ENCODE assay signal across 18 cellular contexts in the genomic region with DNA sequence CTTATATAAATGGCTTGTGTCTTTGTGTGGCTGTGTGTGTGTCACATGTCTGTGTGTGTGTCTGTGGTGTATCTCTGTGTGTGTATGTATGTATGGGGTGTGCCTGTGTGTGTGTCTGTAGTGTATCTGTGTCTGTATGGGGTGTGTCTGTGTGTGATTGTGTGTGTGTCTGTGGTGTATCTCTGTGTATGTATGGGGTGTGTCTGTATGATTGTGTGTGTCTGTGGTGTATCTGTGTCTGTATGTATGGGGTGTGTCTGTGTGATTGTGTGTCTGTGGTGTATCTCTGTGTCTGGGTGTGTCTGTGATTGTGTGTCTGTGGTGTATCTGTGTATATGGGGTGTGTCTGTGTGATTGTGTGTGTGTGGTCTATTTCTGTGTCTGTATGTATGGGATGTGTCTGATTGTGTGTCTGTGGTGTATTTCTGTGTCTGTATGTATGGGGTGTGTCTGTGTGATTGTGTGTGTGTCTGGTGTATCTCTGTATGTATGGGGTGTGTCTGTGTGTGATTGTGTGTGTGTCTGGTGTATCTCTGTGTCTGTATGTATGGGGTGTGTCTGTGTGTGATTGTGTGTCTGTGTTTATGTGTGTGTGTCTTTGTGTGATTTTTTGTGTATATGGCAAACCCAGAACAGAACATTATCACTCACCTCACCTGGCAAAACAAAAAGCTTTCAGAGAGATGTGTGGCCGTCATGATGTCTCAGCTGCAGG. TPM values are rescaled to one million over a fixed set of nuclear protein-coding genes. Genes with fewer than 3 reads are reported as not detected.
A peak's percentile ranks its signal among the peaks of the same experiment; 100 is the strongest.
DNase-seq lines count a peak whose midpoint lies in the region; ATAC-seq, FAIRE-seq and TF ChIP-seq lines count a peak whose summit lies in the region.
"Had no signal": no experiment of that assay in that cellular context is flagged by ENCODE, and none has a peak within 500 bp of the region (broad histone marks: within the 10 kb centered on the region; RNA-seq: fewer than 3 reads in every experiment).

No MANE protein-coding gene starts in this region.

- H3K79me1 ChIP-seq in neuronal stem cell (ENCODE audit: low read depth, low read length) = peaks cover 12% of the 10 kb centered on the region

- no peak overlapping the region for H3K4me3 Mint-ChIP-seq in activated CD4-positive, alpha-beta memory T cell treated with anti-CD3 and anti-CD28 coated beads for 36 hours
- H3K4me3 Mint-ChIP-seq: B cell; CD4-positive, alpha-beta memory T cell; GM23338; HFFc6; IgD-negative memory B cell had no signal

- H2BK15ac ChIP-seq in neuronal stem cell (ENCODE audit: low read length) = no peak overlapping the region

- H3K36me3 Mint-ChIP-seq in activated CD4-positive, alpha-beta memory T cell treated with anti-CD3 and anti-CD28 coated beads for 36 hours = no peaks in the 10 kb centered on the region
- H3K36me3 Mint-ChIP-seq: CD4-positive, alpha-beta memory T cell had no signal

- H3K9me3 Mint-ChIP-seq in activated CD4-positive, alpha-beta memory T cell treated with anti-CD3 and anti-CD28 coated beads for 36 hours = no peaks in the 10 kb centered on the region
- H3K9me3 Mint-ChIP-seq: CD4-positive, alpha-beta memory T cell; GM23338; HFFc6; IgD-negative memory B cell had no signal

- no peak overlapping the region for H3K4ac ChIP-seq in neuronal stem cell (ENCODE audit: low read length)

- H3K4me1 Mint-ChIP-seq in activated CD4-positive, alpha-beta memory T cell treated with anti-CD3 and anti-CD28 coated beads for 36 hours (ENCODE audit: low read depth) = no peaks in the 10 kb centered on the region
- H3K4me1 Mint-ChIP-seq: CD4-positive, alpha-beta memory T cell had no signal

- H2AFZ ChIP-seq in HepG2 (ENCODE audit: low read length) = no peak overlapping the region
- no peak overlapping the region for H2AFZ ChIP-seq in neuronal stem cell (ENCODE audit: low read length)
- H2AFZ ChIP-seq: GM23338 had no signal

- in situ Hi-C loops in HepG2 (cut with HindIII; ENCODE audit: extremely low pct_ligation_motif_present, low pct_unique_long_range_greater_than_20kb) (no loop called here), GM13977 (cut with MboI; ENCODE audit: low pct_unique_long_range_greater_than_20kb, low sequenced_read_pairs, unreplicated experiment) (no loop called here)

- WGBS in HepG2 (ENCODE audit: low lambda C conversion rate) = 6% methylated on average over 1 of the region's 1 CpG
- 60% methylated on average over 1 of the region's 1 CpG for WGBS in right lobe of liver (ENCODE audit: insufficient coverage, low coverage, low lambda C conversion rate, missing lambda C conversion rate)
- no CpG with 5 or more reads among the region's 1 CpG for WGBS in neuronal stem cell (ENCODE audit: extremely low coverage in 2 of 2, insufficient read length in 2 of 2, insufficient replicate concordance in 1 of 2), 2 donors
- WGBS in spleen, 5 donors = 32 to 61% (median 46%) methylated on average over 1 of the region's 1 CpG

- no peak overlapping the region for H3K18ac ChIP-seq in neuronal stem cell (ENCODE audit: low read length)

- peaks cover 18% of the 10 kb centered on the region for H3K27me3 Mint-ChIP-seq in activated CD4-positive, alpha-beta memory T cell treated with anti-CD3 and anti-CD28 coated beads for 36 hours

- H2AK5ac ChIP-seq in neuronal stem cell (ENCODE audit: low read depth, low read length) = no peak overlapping the region

- TF ChIP-seq POLR2A in HepG2 (IDR thresholded peaks at IDR 0.05; ENCODE audit: insufficient read depth in 1 of 2, low read depth in 2 of 2, low read length in 2 of 2) = no peak
- TF ChIP-seq POLR2A in right lobe of liver (IDR thresholded peaks at IDR 0.05) = no peak
- TF ChIP-seq POLR2A in spleen (IDR thresholded peaks at IDR 0.05) = no peak

- no peak overlapping the region for H2BK5ac ChIP-seq in neuronal stem cell (ENCODE audit: low read length)

- no peaks in the 10 kb centered on the region for H3K27me3 ChIP-seq in HepG2 (ENCODE audit: control insufficient read depth in 1 of 2, insufficient read depth in 2 of 2, low read length in 2 of 2)
- H3K27me3 ChIP-seq in right lobe of liver = no peaks in the 10 kb centered on the region
- H3K27me3 ChIP-seq in neuronal stem cell (ENCODE audit: control insufficient read depth in 3 of 3, insufficient read depth in 3 of 3, low read depth in 1 of 3, low read length in 3 of 3) = no peaks in the 10 kb centered on the region
- H3K27me3 ChIP-seq in spleen (replicated peaks in 1 of 7) = peaks cover 0 to 38% (median 4%) of the 10 kb centered on the region in 7 donors

- H3K36me3 ChIP-seq in HepG2 (replicated peaks in 1 of 2; ENCODE audit: control insufficient read depth in 1 of 2, insufficient read depth in 2 of 2, low read length in 2 of 2) (no peaks in the 10 kb centered on the region), right lobe of liver (no peaks in the 10 kb centered on the region), HEK293 (ENCODE audit: control insufficient read depth in 2 of 2, insufficient read depth in 1 of 2, low read length in 2 of 2) (no peaks in the 10 kb centered on the region; a peak in 1 of 3 replicates), neuronal stem cell (replicated peaks in 1 of 2; ENCODE audit: control insufficient read depth in 2 of 2, insufficient read depth in 2 of 2, low read length in 2 of 2) (peaks cover 0 to 2% of the 10 kb centered on the region in 2 donors), spleen (no peaks in the 10 kb centered on the region)
- H3K36me3 ChIP-seq: HAP-1 had no signal

- no peak overlapping the region for H3K14ac ChIP-seq in neuronal stem cell (ENCODE audit: low read length)

- H4K8ac ChIP-seq in neuronal stem cell (ENCODE audit: low read depth, low read length) = no peak overlapping the region

- H3K9ac ChIP-seq in HepG2 (ENCODE audit: insufficient read depth, low read depth, low read length) = no peak overlapping the region; the same call in 1 of the 2 replicates
- no peak overlapping the region for H3K9ac ChIP-seq in neuronal stem cell (ENCODE audit: low read depth, low read length, poor library complexity)

- BruUV-seq in HepG2 (replicated peaks; lab: Mats Ljungman, UMichigan) = no TSS peak

- TF ChIP-seq CTCF in HepG2 (CRISPR knock-in tag; IDR thresholded peaks at IDR 0.05) (no peak), right lobe of liver (IDR thresholded peaks at IDR 0.05) (no peak), HEK293 (tag by site-specific recombination; IDR thresholded peaks at IDR 0.05) (no peak), GM13977 (IDR thresholded peaks at IDR 0.05; ENCODE audit: extremely low read depth, insufficient read depth, missing control alignments) (no peak), spleen (IDR thresholded peaks at IDR 0.05 in 8 of 11, conservative IDR thresholded peaks at IDR 0.05 in 3 of 11) (no peak)

- TF ChIP-seq EP300 in HepG2 (IDR thresholded peaks at IDR 0.05; ENCODE audit: low read depth in 2 of 2, low read length in 2 of 2) = no peak
- TF ChIP-seq EP300 in HepG2 (CRISPR knock-in tag; IDR thresholded peaks at IDR 0.05; ENCODE audit: borderline replicate concordance) = no peak

- H3K27ac ChIP-seq in HepG2 (ENCODE audit: extremely low read length, insufficient read depth, low read length) (no peak overlapping the region), right lobe of liver (no peak overlapping the region), HEK293 (ENCODE audit: extremely low read depth, low read depth, low read length) (no peak overlapping the region), neuronal stem cell (replicated peaks; ENCODE audit: low read length) (no peak overlapping the region), spleen (no peak overlapping the region)
- H3K27ac ChIP-seq: C4-2B, HL-60 had no signal

- peaks cover 6% of the 10 kb centered on the region for H3K79me2 ChIP-seq in HepG2 (ENCODE audit: insufficient read depth, low read length)

- no peak for TF ChIP-seq RAD21 in HepG2 (CRISPR knock-in tag; IDR thresholded peaks at IDR 0.05)

- CTCF ChIA-PET in HepG2 (lab: Yijun Ruan, JAX; ENCODE audit: low intra/inter-chr PET ratio, low total read pairs) = no interaction called here
- CTCF ChIA-PET in HEK293 (lab: Yijun Ruan, JAX) = interaction anchor here (0.5 kb wide), 1 partner anchor 114 kb away, joined by 3 read pairs; no protein-coding TSS in a partner anchor
- CTCF ChIA-PET in activated CD4-positive, alpha-beta memory T cell treated with anti-CD3 and anti-CD28 coated beads for 36 hours (lab: Charles Lee) = no interaction called here

- POLR2A ChIA-PET in HepG2 (lab: Yijun Ruan, JAX) = interaction anchor here (0.8 kb wide), 1 partner anchor 20 kb away, joined by 3 read pairs; no protein-coding TSS in a partner anchor
- POLR2A ChIA-PET in HEK293 (lab: Yijun Ruan, JAX) = no interaction called here
- POLR2A ChIA-PET in activated CD4-positive, alpha-beta memory T cell treated with anti-CD3 and anti-CD28 coated beads for 36 hours (lab: Charles Lee) = no interaction called here

- H3K27ac Mint-ChIP-seq in activated CD4-positive, alpha-beta memory T cell treated with anti-CD3 and anti-CD28 coated beads for 36 hours = no peak overlapping the region
- H3K27ac Mint-ChIP-seq: B cell; CD4-positive, alpha-beta memory T cell; GM23338; HFFc6; IgD-negative memory B cell had no signal

- peak; percentile 46 for FAIRE-seq in HepG2 (lab: Jason Lieb, UNC)
- FAIRE-seq: A204.1, GM12878 had no signal

- H3K9me3 ChIP-seq in HepG2 (ENCODE audit: low read length) (no peaks in the 10 kb centered on the region), right lobe of liver (no peaks in the 10 kb centered on the region), HEK293 (ENCODE audit: control insufficient read depth, insufficient read depth, low read depth, low read length) (no peaks in the 10 kb centered on the region), neuronal stem cell (replicated peaks in 1 of 2; ENCODE audit: control insufficient read depth in 2 of 2, insufficient read depth in 1 of 2, low read depth in 1 of 2, low read length in 2 of 2) (no peaks in the 10 kb centered on the region), spleen (no peaks in the 10 kb centered on the region)
- H3K9me3 ChIP-seq: HAP-1 had no signal

- H4K20me1 ChIP-seq in HepG2 (ENCODE audit: insufficient read depth, low read length) = no peaks in the 10 kb centered on the region

- intact Hi-C loops in HepG2 (cut with micrococcal nuclease; ENCODE audit: unreplicated experiment) (no loop called here), right lobe of liver (cut with DNase I) (no loop called here), spleen (cut with DNase I; ENCODE audit: low total_unique reads) (no loop called here)
- intact Hi-C loops in activated CD4-positive, alpha-beta memory T cell treated with anti-CD3 and anti-CD28 coated beads for 36 hours (cut with micrococcal nuclease) = no loop called here

- H3K23ac ChIP-seq in neuronal stem cell (ENCODE audit: low read depth, low read length, poor library complexity) = no peak overlapping the region

- H4K91ac ChIP-seq in neuronal stem cell (ENCODE audit: low read depth, low read length, poor library complexity) = no peak overlapping the region

- peak overlapping the region; percentile 14 for H2BK12ac ChIP-seq in neuronal stem cell (ENCODE audit: low read length)

- H3K4me3 ChIP-seq in HepG2 (replicated peaks in 1 of 3; ENCODE audit: insufficient read depth in 1 of 3, low read depth in 2 of 3, low read length in 3 of 3) (no peak overlapping the region), right lobe of liver (no peak overlapping the region), HEK293 (ENCODE audit: low read depth, low read length) (no peak overlapping the region), neuronal stem cell (ENCODE audit: low read length in 2 of 2) (peak overlapping the region in 1 of 2 donors; percentile 5), spleen (no peak overlapping the region)
- H3K4me3 ChIP-seq: GM12878, GM23338, HAP-1 had no signal

- DNase-seq in HepG2 (ENCODE audit: low spot score) = no peak
- no peak for DNase-seq in right lobe of liver
- no peak for DNase-seq in neuronal stem cell (ENCODE audit: low spot score)
- DNase-seq in GM13977 (ENCODE audit: low spot score) = no peak
- no peak for DNase-seq in spleen
- no peak for DNase-seq in activated CD4-positive, alpha-beta memory T cell treated with anti-CD3 and anti-CD28 coated beads for 36 hours
- DNase-seq: CD4-positive, alpha-beta memory T cell; DMS79; HFFc6 had no signal

- ATAC-seq in HepG2 (no peak), right lobe of liver (no peak)
- ATAC-seq: GM12878, GM23338 had no signal

- no peak overlapping the region for H2BK120ac ChIP-seq in neuronal stem cell (ENCODE audit: low read depth, low read length)

- H3K4me1 ChIP-seq in HepG2 (ENCODE audit: insufficient read depth, low read length) (peaks cover 70% of the 10 kb centered on the region), right lobe of liver (no peaks in the 10 kb centered on the region), HEK293 (ENCODE audit: control insufficient read depth, insufficient read depth, low read length) (no peaks in the 10 kb centered on the region), neuronal stem cell (ENCODE audit: control insufficient read depth in 2 of 2, insufficient read depth in 1 of 2, low read depth in 1 of 2, low read length in 2 of 2) (peaks cover 0 to 2% of the 10 kb centered on the region in 2 donors), spleen (peaks cover 0 to 15% (median 2%) of the 10 kb centered on the region in 6 donors)
- H3K4me1 ChIP-seq: HAP-1 had no signal

- H3K4me2 ChIP-seq in HepG2 (ENCODE audit: low read depth, low read length) = no peak overlapping the region
- H3K4me2 ChIP-seq in neuronal stem cell (ENCODE audit: insufficient read depth, low read length, poor library complexity, severe bottlenecking) = no peak overlapping the region
- H3K4me2 ChIP-seq: GM23338 had no signal

RNA-seq across cellular contexts. Expression of a gene that starts 56.1 kb away (rescaled TPM):
- 13.7 and 19.4 TPM in 2 replicates for total RNA-seq in HepG2 (2016; rRNA removed; fragmentation: Illumina TruSeq; extraction: Trizol)
- total RNA-seq in HepG2 (2016; cell fraction: cytosol; rRNA removed; fragmentation: Illumina TruSeq; extraction: Trizol; ENCODE audit: low read depth) = 2.3 and 3.4 TPM in 2 replicates
- 10.9 and 20.3 TPM in 2 replicates for total RNA-seq in HepG2 (2016; cell fraction: insoluble cytoplasmic fraction; rRNA removed; fragmentation: Illumina TruSeq; extraction: Trizol)
- total RNA-seq in HepG2 (2016; cell fraction: membrane; rRNA removed; fragmentation: Illumina TruSeq; extraction: Trizol) = 5.5 and 5.6 TPM in 2 replicates
- total RNA-seq in HepG2 (2016; cell fraction: nucleus; rRNA removed; fragmentation: Illumina TruSeq; extraction: Trizol) = 24.6 and 25.3 TPM in 2 replicates
- 28.4 and 33.6 TPM in 2 replicates for polyA plus RNA-seq in HepG2 (2011; rRNA removed)
- polyA plus RNA-seq in HepG2 (2011; cell fraction: cytosol; rRNA removed) = 13.6 and 15.2 TPM in 2 replicates
- 196 and 262 TPM in 2 replicates for polyA plus RNA-seq in HepG2 (2011; cell fraction: nucleus; rRNA removed)
- polyA plus RNA-seq in HepG2 (2012) = 26.3 and 28.9 TPM in 2 replicates
- polyA plus RNA-seq in HepG2 (2016; cell fraction: cytosol; fragmentation: Illumina TruSeq; extraction: Trizol; ENCODE audit: low read depth) = 1.1 and 1.3 TPM in 2 replicates
- polyA plus RNA-seq in HepG2 (2016; cell fraction: insoluble cytoplasmic fraction; fragmentation: Illumina TruSeq; extraction: Trizol; ENCODE audit: low read depth) = 10.3 and 10.5 TPM in 2 replicates
- polyA plus RNA-seq in HepG2 (2016; cell fraction: membrane; fragmentation: Illumina TruSeq; extraction: Trizol; ENCODE audit: low read depth) = 1.6 and 2.4 TPM in 2 replicates
- 57.7 and 66.1 TPM in 2 replicates for polyA plus RNA-seq in HepG2 (2016; cell fraction: nucleus; fragmentation: Illumina TruSeq; extraction: Trizol; ENCODE audit: insufficient read depth, low read depth)
- polyA minus RNA-seq in HepG2 (2011; rRNA and poly(A)+ RNA removed; ENCODE audit: low replicate concordance) = 39.0 and 75.0 TPM in 2 replicates
- polyA minus RNA-seq in HepG2 (2011; cell fraction: cytosol; rRNA and poly(A)+ RNA removed) = 16.7 and 21.1 TPM in 2 replicates
- polyA minus RNA-seq in HepG2 (2011; cell fraction: nucleus; rRNA and poly(A)+ RNA removed) = 89.5 and 90.6 TPM in 2 replicates
- 10 to 100 TPM in 5 of 6 experiments, 1 to 10 TPM in 1; 9.6 to 18.4 (median 11.7) TPM for total RNA-seq in right lobe of liver
- 20.8 TPM for polyA plus RNA-seq in neuronal stem cell (2013, experiment 1 of 2)
- 20.3 TPM for polyA plus RNA-seq in neuronal stem cell (2013, experiment 2 of 2)
- 10 to 100 TPM in 6 of 7 donors, 1 to 10 TPM in 1; 6.6 to 21.4 (median 16.5) TPM for total RNA-seq in spleen
- 1 to 10 TPM; 4.3 to 9.0 (median 4.7) TPM for polyA plus RNA-seq in spleen
- total RNA-seq in activated CD4-positive, alpha-beta memory T cell treated with anti-CD3 and anti-CD28 coated beads for 36 hours = 1 to 10 TPM; 7.1 to 8.0 TPM
- total RNA-seq: HFFc6 had no signal
